In the genomic region with DNA sequence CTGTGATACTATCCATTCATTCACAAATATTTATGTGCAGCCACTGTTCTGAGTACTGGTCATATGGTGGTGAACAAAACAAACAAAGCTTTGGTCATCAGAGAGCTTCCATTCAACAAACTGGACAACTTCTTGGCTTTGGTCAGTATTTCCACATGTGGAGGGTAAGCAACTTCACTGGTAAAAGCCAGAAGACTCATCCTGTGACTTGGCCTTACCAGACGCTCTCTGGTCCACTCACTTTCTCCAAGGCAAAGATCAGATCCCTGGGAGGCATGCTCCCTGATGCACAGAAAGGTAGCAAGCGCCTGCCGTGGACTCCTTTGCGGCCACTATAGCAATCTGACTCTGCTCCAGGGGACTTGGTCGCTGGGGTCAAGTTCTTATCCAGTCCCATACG, we compare ENCODE assay signal across 19 cellular contexts.
DNase-seq lines count a peak whose midpoint lies in the region; ATAC-seq and TF ChIP-seq lines count a peak whose summit lies in the region.
"Had no signal": no experiment of that assay in that cellular context is flagged by ENCODE, and none has a peak within 500 bp of the region (broad histone marks: within the 10 kb centered on the region; RNA-seq: fewer than 3 reads in every experiment).

No MANE protein-coding gene starts in this region.

- peaks cover 20% of the 10 kb centered on the region for H3K4me1 Mint-ChIP-seq in MCF 10A (ENCODE audit: insufficient read depth, unreplicated experiment)
- H3K4me1 Mint-ChIP-seq: activated naive CD4-positive, alpha-beta T cell treated with anti-CD3 and anti-CD28 coated beads, Interleukin-2, amount 50 U/mL, for 24 hours had no signal

- intact Hi-C loops in MCF 10A (cut with micrococcal nuclease) (no loop called here), breast epithelium (cut with DNase I; ENCODE audit: low total_unique reads) (no loop called here), left lung (cut with DNase I) (no loop called here), aorta (cut with DNase I) (no loop called here)

- H3K36me3 ChIP-seq in breast epithelium: no peaks in the 10 kb centered on the region
- no peaks in the 10 kb centered on the region for H3K36me3 ChIP-seq in left lung
- no peaks in the 10 kb centered on the region for H3K36me3 ChIP-seq in aorta (ENCODE audit: control insufficient read depth in 1 of 2, insufficient read depth in 2 of 2, low read length in 1 of 2)

- H3K4me3 ChIP-seq in breast epithelium (no peak overlapping the region), astrocyte of the cerebellum (ENCODE audit: low read depth, low read length) (no peak overlapping the region), left lung (no peak overlapping the region), aorta (ENCODE audit: low read length in 2 of 2) (no peak overlapping the region)

- peaks cover 7% of the 10 kb centered on the region for H3K9me3 Mint-ChIP-seq in MCF 10A (ENCODE audit: unreplicated experiment)
- H3K9me3 Mint-ChIP-seq: activated naive CD4-positive, alpha-beta T cell treated with anti-CD3 and anti-CD28 coated beads, Interleukin-2, amount 50 U/mL, for 24 hours had no signal

- in situ Hi-C loops in astrocyte of the cerebellum (cut with HindIII; ENCODE audit: low sequenced_read_pairs): no loop called here

- peak overlapping the region; percentile 49 for H3K4me3 Mint-ChIP-seq in MCF 10A (ENCODE audit: unreplicated experiment)
- H3K4me3 Mint-ChIP-seq: activated naive CD4-positive, alpha-beta T cell treated with anti-CD3 and anti-CD28 coated beads, Interleukin-2, amount 50 U/mL, for 24 hours; natural killer cell treated with Interleukin-12 subunit alpha and Interleukin-12 subunit beta and Interleukin-15 and Interleukin-18, amount 100 ng/mL, for 72 hours had no signal

- no peak for DNase-seq in MCF 10A (ENCODE audit: unreplicated experiment)
- no peak for DNase-seq in breast epithelium (ENCODE audit: low spot score in 2 of 2)
- DNase-seq in astrocyte of the cerebellum (ENCODE audit: low read depth): peak; percentile 67
- DNase-seq in left lung: no peak
- no peak for DNase-seq in aorta
- no peak for DNase-seq in activated naive CD4-positive, alpha-beta T cell (lab: John Stamatoyannopoulos, UW)
- no peak for DNase-seq in C1 segment of cervical spinal cord (lab: John Stamatoyannopoulos, UW)
- DNase-seq: activated CD8-positive, alpha-beta memory T cell treated with anti-CD3 and anti-CD28 coated beads, Interleukin-2, amount 50 U/mL, for 4 hours; Caco-2; hippocampal formation; NCI-H510A; stimulated activated CD4-positive, alpha-beta T cell treated with anti-CD3 and anti-CD28 coated beads, Interleukin-4, amount 100 ng/mL, for 1 hour had no signal

- H3K27ac ChIP-seq in breast epithelium: peak overlapping the region in 1 of 2 donors; percentile 68
- H3K27ac ChIP-seq in left lung: peak overlapping the region; percentile 26 to 43
- H3K27ac ChIP-seq in aorta (ENCODE audit: low read depth in 1 of 2, low read length in 2 of 2): no peak overlapping the region
- H3K27ac ChIP-seq: 22Rv1, KMS-11 had no signal

- H3K9me3 ChIP-seq in breast epithelium: no peaks in the 10 kb centered on the region
- H3K9me3 ChIP-seq in left lung: no peaks in the 10 kb centered on the region
- H3K9me3 ChIP-seq in aorta (ENCODE audit: control insufficient read depth, low read length): no peaks in the 10 kb centered on the region
- H3K9me3 ChIP-seq: Caco-2 had no signal

- no peak for TF ChIP-seq CTCF in MCF 10A (IDR thresholded peaks at IDR 0.05; ENCODE audit: unreplicated experiment)
- no peak for TF ChIP-seq CTCF in breast epithelium (IDR thresholded peaks at IDR 0.05)
- TF ChIP-seq CTCF in astrocyte of the cerebellum (IDR thresholded peaks at IDR 0.05; ENCODE audit: low read depth, low read length, missing control alignments): no peak
- TF ChIP-seq CTCF in left lung (IDR thresholded peaks at IDR 0.05): no peak

- TF ChIP-seq POLR2A in breast epithelium (IDR thresholded peaks at IDR 0.05): no peak

- CTCF ChIA-PET in MCF 10A (lab: Yijun Ruan, JAX): interaction anchor here (0.6 kb wide), 1 partner anchor 119 kb away, joined by 3 read pairs; no protein-coding TSS in a partner anchor

- ATAC-seq in left lung: peak; percentile 34
- ATAC-seq in aorta (ENCODE audit: low FRiP score): peak; percentile 47
- ATAC-seq in GM21529 (IDR thresholded peaks at IDR 0.05; ENCODE audit: unreplicated experiment): no peak
- ATAC-seq: activated CD4-positive, CD25-positive, alpha-beta regulatory T cell treated with anti-CD3 and anti-CD28 coated beads, Interleukin-2, amount 50 U/mL, for 24 hours; left lobe of liver; natural killer cell treated with Interleukin-12 subunit alpha and Interleukin-12 subunit beta and Interleukin-15 and Interleukin-18, amount 100 ng/mL, for 72 hours had no signal

- no peaks in the 10 kb centered on the region for H3K36me3 Mint-ChIP-seq in MCF 10A (ENCODE audit: insufficient read depth, unreplicated experiment)
- H3K36me3 Mint-ChIP-seq: activated naive CD4-positive, alpha-beta T cell treated with anti-CD3 and anti-CD28 coated beads, Interleukin-2, amount 50 U/mL, for 24 hours; natural killer cell treated with Interleukin-12 subunit alpha and Interleukin-12 subunit beta and Interleukin-15 and Interleukin-18, amount 100 ng/mL, for 72 hours had no signal

- peak overlapping the region; percentile 73 for H3K27ac Mint-ChIP-seq in MCF 10A (ENCODE audit: low read depth, unreplicated experiment)
- H3K27ac Mint-ChIP-seq: activated naive CD4-positive, alpha-beta T cell treated with anti-CD3 and anti-CD28 coated beads, Interleukin-2, amount 50 U/mL, for 24 hours; natural killer cell treated with Interleukin-12 subunit alpha and Interleukin-12 subunit beta and Interleukin-15 and Interleukin-18, amount 100 ng/mL, for 72 hours had no signal

- H3K27me3 ChIP-seq in breast epithelium (no peaks in the 10 kb centered on the region), left lung (no peaks in the 10 kb centered on the region), aorta (ENCODE audit: control insufficient read depth in 1 of 2, insufficient read depth in 2 of 2, low read length in 1 of 2) (no peaks in the 10 kb centered on the region)

- no peaks in the 10 kb centered on the region for H3K27me3 Mint-ChIP-seq in MCF 10A (ENCODE audit: insufficient read depth, unreplicated experiment)

- 67 to 74% methylated on average over 6 of the region's 6 CpGs for WGBS in aorta, 2 donors

- BruUV-seq in MCF 10A (replicated peaks; lab: Mats Ljungman, UMichigan): no TSS peak

- POLR2A ChIA-PET in MCF 10A (lab: Yijun Ruan, JAX): no interaction called here

- no peaks in the 10 kb centered on the region for H3K4me1 ChIP-seq in breast epithelium
- no peaks in the 10 kb centered on the region for H3K4me1 ChIP-seq in left lung
- peaks cover 0 to 4% of the 10 kb centered on the region in 2 donors for H3K4me1 ChIP-seq in aorta (ENCODE audit: control insufficient read depth in 1 of 2, insufficient read depth in 2 of 2, low read length in 2 of 2)

Comparison
In these comparisons a context has a peak if more than half of its experiments do, and no peak if none do; other contexts are left out.
1. H3K27ac ChIP-seq: peak in left lung (2 of 2); none in aorta (0 of 2).